2 cellular contexts compared by ENCODE assay signal in the genomic region with DNA sequence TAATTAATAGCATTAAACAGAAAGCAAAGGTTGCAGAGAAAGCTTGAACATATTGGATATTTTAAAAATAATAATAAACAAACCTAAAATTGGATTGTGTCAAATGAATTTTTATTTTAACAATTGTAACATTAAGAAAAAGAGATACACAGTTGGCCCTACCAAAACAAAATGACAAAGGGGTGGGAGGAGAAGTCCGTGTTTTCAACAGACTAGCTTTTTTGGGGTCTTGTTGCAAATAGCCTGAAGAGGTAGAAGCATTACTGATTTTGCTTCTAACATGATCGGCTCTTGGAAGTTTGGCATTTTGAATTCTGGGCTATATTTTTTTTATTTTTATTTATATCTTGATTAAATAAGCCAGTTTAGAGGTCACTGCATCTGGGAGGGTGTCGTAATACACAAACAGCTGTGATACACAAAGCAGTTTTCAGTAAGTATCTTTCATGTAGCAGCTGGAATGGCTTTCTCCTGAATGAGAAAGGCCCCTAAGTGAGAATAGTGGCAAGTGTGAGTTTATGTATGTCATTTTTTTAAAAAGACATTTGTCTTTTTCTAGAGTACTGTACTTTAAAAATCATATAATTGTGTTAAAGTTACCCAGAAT.
TF ChIP-seq lines count a peak whose summit lies in the region.

No MANE protein-coding gene starts in this region.

TF ChIP-seq in HEK293, 187 proteins besides CTCF, POLR2A, EP300 and RAD21:
- TF ChIP-seq, protein P1, sequence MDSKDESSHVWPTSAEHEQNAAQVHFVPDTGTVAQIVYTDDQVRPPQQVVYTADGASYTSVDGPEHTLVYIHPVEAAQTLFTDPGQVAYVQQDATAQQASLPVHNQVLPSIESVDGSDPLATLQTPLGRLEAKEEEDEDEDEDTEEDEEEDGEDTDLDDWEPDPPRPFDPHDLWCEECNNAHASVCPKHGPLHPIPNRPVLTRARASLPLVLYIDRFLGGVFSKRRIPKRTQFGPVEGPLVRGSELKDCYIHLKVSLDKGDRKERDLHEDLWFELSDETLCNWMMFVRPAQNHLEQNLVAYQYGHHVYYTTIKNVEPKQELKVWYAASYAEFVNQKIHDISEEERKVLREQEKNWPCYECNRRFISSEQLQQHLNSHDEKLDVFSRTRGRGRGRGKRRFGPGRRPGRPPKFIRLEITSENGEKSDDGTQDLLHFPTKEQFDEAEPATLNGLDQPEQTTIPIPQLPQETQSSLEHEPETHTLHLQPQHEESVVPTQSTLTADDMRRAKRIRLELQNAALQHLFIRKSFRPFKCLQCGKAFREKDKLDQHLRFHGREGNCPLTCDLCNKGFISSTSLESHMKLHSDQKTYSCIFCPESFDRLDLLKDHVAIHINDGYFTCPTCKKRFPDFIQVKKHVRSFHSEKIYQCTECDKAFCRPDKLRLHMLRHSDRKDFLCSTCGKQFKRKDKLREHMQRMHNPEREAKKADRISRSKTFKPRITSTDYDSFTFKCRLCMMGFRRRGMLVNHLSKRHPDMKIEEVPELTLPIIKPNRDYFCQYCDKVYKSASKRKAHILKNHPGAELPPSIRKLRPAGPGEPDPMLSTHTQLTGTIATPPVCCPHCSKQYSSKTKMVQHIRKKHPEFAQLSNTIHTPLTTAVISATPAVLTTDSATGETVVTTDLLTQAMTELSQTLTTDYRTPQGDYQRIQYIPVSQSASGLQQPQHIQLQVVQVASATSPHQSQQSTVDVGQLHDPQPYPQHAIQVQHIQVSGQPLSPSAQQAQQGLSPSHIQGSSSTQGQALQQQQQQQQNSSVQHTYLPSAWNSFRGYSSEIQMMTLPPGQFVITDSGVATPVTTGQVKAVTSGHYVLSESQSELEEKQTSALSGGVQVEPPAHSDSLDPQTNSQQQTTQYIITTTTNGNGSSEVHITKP (tag by site-specific recombination; IDR thresholded peaks at IDR 0.05): peak; percentile 54
- TF ChIP-seq, protein P2, sequence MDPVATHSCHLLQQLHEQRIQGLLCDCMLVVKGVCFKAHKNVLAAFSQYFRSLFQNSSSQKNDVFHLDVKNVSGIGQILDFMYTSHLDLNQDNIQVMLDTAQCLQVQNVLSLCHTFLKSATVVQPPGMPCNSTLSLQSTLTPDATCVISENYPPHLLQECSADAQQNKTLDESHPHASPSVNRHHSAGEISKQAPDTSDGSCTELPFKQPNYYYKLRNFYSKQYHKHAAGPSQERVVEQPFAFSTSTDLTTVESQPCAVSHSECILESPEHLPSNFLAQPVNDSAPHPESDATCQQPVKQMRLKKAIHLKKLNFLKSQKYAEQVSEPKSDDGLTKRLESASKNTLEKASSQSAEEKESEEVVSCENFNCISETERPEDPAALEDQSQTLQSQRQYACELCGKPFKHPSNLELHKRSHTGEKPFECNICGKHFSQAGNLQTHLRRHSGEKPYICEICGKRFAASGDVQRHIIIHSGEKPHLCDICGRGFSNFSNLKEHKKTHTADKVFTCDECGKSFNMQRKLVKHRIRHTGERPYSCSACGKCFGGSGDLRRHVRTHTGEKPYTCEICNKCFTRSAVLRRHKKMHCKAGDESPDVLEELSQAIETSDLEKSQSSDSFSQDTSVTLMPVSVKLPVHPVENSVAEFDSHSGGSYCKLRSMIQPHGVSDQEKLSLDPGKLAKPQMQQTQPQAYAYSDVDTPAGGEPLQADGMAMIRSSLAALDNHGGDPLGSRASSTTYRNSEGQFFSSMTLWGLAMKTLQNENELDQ (tag by site-specific recombination; IDR thresholded peaks at IDR 0.05; ENCODE audit: low read depth): no peak

TF ChIP-seq in K562, 482 proteins besides CTCF, POLR2A, EP300 and RAD21 (continued from another document):
- TF ChIP-seq, protein P3, sequence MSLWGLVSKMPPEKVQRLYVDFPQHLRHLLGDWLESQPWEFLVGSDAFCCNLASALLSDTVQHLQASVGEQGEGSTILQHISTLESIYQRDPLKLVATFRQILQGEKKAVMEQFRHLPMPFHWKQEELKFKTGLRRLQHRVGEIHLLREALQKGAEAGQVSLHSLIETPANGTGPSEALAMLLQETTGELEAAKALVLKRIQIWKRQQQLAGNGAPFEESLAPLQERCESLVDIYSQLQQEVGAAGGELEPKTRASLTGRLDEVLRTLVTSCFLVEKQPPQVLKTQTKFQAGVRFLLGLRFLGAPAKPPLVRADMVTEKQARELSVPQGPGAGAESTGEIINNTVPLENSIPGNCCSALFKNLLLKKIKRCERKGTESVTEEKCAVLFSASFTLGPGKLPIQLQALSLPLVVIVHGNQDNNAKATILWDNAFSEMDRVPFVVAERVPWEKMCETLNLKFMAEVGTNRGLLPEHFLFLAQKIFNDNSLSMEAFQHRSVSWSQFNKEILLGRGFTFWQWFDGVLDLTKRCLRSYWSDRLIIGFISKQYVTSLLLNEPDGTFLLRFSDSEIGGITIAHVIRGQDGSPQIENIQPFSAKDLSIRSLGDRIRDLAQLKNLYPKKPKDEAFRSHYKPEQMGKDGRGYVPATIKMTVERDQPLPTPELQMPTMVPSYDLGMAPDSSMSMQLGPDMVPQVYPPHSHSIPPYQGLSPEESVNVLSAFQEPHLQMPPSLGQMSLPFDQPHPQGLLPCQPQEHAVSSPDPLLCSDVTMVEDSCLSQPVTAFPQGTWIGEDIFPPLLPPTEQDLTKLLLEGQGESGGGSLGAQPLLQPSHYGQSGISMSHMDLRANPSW (CRISPR knock-in tag; IDR thresholded peaks at IDR 0.05): no peak
- TF ChIP-seq TFAM (CRISPR knock-in tag; conservative IDR thresholded peaks at IDR 0.05) (no peak), SMAD3 (CRISPR knock-in tag; conservative IDR thresholded peaks at IDR 0.05) (no peak), PTTG1 (tag; IDR thresholded peaks at IDR 0.05; ENCODE audit: low read depth) (no peak), EWSR1 (IDR thresholded peaks at IDR 0.05; ENCODE audit: borderline replicate concordance, low read depth, partially characterized antibody) (peak; percentile 61), YBX1 (IDR thresholded peaks at IDR 0.05) (no peak), ELF4 (CRISPR knock-in tag; IDR thresholded peaks at IDR 0.05) (no peak), TOE1 (IDR thresholded peaks at IDR 0.05; ENCODE audit: borderline replicate concordance) (no peak), TOE1 (CRISPR knock-in tag; IDR thresholded peaks at IDR 0.05; ENCODE audit: borderline replicate concordance, low read depth) (no peak), CEBPB (tag; IDR thresholded peaks at IDR 0.05) (peak; percentile 87), MTA3 (IDR thresholded peaks at IDR 0.05; ENCODE audit: borderline replicate concordance) (no peak), ZNF324 (CRISPR knock-in tag; IDR thresholded peaks at IDR 0.05) (no peak), FUS (optimal IDR thresholded peaks at IDR 0.05; ENCODE audit: low read depth, low read length) (no peak), POLR3A (IDR thresholded peaks at IDR 0.05; ENCODE audit: borderline replicate concordance, extremely low read depth, insufficient read depth, insufficient read length) (no peak), BDP1 (IDR thresholded peaks at IDR 0.05; ENCODE audit: insufficient read depth, insufficient read length) (no peak), SIX5 (IDR thresholded peaks at IDR 0.05; ENCODE audit: borderline replicate concordance in 1 of 2, insufficient read depth in 1 of 2, low read depth in 1 of 2, low read length in 2 of 2) (no peak)
- TF ChIP-seq, protein P4, sequence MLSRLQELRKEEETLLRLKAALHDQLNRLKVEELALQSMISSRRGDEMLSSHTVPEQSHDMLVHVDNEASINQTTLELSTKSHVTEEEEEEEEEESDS (CRISPR knock-in tag; IDR thresholded peaks at IDR 0.05): no peak
- TF ChIP-seq, protein P5, sequence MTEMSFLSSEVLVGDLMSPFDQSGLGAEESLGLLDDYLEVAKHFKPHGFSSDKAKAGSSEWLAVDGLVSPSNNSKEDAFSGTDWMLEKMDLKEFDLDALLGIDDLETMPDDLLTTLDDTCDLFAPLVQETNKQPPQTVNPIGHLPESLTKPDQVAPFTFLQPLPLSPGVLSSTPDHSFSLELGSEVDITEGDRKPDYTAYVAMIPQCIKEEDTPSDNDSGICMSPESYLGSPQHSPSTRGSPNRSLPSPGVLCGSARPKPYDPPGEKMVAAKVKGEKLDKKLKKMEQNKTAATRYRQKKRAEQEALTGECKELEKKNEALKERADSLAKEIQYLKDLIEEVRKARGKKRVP (CRISPR knock-in tag; IDR thresholded peaks at IDR 0.05): no peak
- TF ChIP-seq, protein P6, sequence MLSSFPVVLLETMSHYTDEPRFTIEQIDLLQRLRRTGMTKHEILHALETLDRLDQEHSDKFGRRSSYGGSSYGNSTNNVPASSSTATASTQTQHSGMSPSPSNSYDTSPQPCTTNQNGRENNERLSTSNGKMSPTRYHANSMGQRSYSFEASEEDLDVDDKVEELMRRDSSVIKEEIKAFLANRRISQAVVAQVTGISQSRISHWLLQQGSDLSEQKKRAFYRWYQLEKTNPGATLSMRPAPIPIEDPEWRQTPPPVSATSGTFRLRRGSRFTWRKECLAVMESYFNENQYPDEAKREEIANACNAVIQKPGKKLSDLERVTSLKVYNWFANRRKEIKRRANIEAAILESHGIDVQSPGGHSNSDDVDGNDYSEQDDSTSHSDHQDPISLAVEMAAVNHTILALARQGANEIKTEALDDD (IDR thresholded peaks at IDR 0.05): no peak
- TF ChIP-seq, protein P7, sequence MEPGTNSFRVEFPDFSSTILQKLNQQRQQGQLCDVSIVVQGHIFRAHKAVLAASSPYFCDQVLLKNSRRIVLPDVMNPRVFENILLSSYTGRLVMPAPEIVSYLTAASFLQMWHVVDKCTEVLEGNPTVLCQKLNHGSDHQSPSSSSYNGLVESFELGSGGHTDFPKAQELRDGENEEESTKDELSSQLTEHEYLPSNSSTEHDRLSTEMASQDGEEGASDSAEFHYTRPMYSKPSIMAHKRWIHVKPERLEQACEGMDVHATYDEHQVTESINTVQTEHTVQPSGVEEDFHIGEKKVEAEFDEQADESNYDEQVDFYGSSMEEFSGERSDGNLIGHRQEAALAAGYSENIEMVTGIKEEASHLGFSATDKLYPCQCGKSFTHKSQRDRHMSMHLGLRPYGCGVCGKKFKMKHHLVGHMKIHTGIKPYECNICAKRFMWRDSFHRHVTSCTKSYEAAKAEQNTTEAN (CRISPR knock-in tag; IDR thresholded peaks at IDR 0.05): no peak
- TF ChIP-seq, protein P8, sequence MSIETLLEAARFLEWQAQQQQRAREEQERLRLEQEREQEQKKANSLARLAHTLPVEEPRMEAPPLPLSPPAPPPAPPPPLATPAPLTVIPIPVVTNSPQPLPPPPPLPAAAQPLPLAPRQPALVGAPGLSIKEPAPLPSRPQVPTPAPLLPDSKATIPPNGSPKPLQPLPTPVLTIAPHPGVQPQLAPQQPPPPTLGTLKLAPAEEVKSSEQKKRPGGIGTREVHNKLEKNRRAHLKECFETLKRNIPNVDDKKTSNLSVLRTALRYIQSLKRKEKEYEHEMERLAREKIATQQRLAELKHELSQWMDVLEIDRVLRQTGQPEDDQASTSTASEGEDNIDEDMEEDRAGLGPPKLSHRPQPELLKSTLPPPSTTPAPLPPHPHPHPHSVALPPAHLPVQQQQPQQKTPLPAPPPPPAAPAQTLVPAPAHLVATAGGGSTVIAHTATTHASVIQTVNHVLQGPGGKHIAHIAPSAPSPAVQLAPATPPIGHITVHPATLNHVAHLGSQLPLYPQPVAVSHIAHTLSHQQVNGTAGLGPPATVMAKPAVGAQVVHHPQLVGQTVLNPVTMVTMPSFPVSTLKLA (conservative IDR thresholded peaks at IDR 0.05): no peak
- TF ChIP-seq, protein P9, sequence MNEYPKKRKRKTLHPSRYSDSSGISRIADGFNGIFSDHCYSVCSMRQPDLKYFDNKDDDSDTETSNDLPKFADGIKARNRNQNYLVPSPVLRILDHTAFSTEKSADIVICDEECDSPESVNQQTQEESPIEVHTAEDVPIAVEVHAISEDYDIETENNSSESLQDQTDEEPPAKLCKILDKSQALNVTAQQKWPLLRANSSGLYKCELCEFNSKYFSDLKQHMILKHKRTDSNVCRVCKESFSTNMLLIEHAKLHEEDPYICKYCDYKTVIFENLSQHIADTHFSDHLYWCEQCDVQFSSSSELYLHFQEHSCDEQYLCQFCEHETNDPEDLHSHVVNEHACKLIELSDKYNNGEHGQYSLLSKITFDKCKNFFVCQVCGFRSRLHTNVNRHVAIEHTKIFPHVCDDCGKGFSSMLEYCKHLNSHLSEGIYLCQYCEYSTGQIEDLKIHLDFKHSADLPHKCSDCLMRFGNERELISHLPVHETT (CRISPR knock-in tag; conservative IDR thresholded peaks at IDR 0.05 in 1 of 2, IDR thresholded peaks at IDR 0.05 in 1 of 2): 0 out of 4 replicates have a peak, but pooled peaks of 1 of the 2 experiments have one; percentile 24
- TF ChIP-seq, protein P1 (IDR thresholded peaks at IDR 0.05; ENCODE audit: partially characterized antibody): peak; percentile 37
- TF ChIP-seq, protein P10, sequence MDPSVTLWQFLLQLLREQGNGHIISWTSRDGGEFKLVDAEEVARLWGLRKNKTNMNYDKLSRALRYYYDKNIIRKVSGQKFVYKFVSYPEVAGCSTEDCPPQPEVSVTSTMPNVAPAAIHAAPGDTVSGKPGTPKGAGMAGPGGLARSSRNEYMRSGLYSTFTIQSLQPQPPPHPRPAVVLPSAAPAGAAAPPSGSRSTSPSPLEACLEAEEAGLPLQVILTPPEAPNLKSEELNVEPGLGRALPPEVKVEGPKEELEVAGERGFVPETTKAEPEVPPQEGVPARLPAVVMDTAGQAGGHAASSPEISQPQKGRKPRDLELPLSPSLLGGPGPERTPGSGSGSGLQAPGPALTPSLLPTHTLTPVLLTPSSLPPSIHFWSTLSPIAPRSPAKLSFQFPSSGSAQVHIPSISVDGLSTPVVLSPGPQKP (CRISPR knock-in tag; IDR thresholded peaks at IDR 0.05): no peak
